In genomic region chr14:67674480-67675218, GRCh38 we compare ENCODE assay signal across 8 cellular contexts. TPM values are rescaled to one million over a fixed set of nuclear protein-coding genes. Genes with fewer than 3 reads are reported as not detected.
DNase-seq lines count a peak whose midpoint lies in the region; ATAC-seq and TF ChIP-seq lines count a peak whose summit lies in the region.

Gene VTI1B (minus strand): TSS chr14:67674632. CDS start chr14:67674489, 143 bp downstream.

- TF ChIP-seq CTCF in kidney epithelial cell (IDR thresholded peaks at IDR 0.05; ENCODE audit: insufficient read depth, low read length, poor library complexity, severe bottlenecking) = peak; percentile 34

- H3K27me3 ChIP-seq in kidney epithelial cell (ENCODE audit: control insufficient read depth, insufficient read depth, low read length) = no peaks in the 10 kb centered on the region

- DNase-seq in AML-193 (lab: John Stamatoyannopoulos, UW) (peak; percentile 42 to 65), NCI-H446 (lab: John Stamatoyannopoulos, UW) (peak; percentile 62 to 77), cerebellar cortex (ENCODE audit: low spot score) (peak; percentile 77), kidney epithelial cell (ENCODE audit: low read depth) (no peak)
- peak; percentile 71 for DNase-seq in activated CD4-positive, alpha-beta T cell treated with anti-CD3 and anti-CD28 coated beads for 1 hour
- peak; percentile 83 for DNase-seq in stimulated activated CD4-positive, alpha-beta T cell treated with anti-CD3 and anti-CD28 coated beads, Interleukin-15, amount 100 ng/mL, for 24 hours

- peak within 1 kb of the TSS; percentile 85 for H3K4me3 ChIP-seq in kidney epithelial cell (ENCODE audit: low read depth, low read length)

- ATAC-seq in GM19043 (IDR thresholded peaks at IDR 0.05; ENCODE audit: low read depth, unreplicated experiment) (peak; percentile 88), HG03342 (IDR thresholded peaks at IDR 0.05; ENCODE audit: unreplicated experiment) (peak; percentile 87)

- H3K36me3 ChIP-seq in kidney epithelial cell (ENCODE audit: control insufficient read depth, insufficient read depth, low read length) = no peaks in the 10 kb centered on the region

RNA-seq across cellular contexts. Expression of gene VTI1B, which starts in this region (rescaled TPM):
- 59.1 and 64.3 TPM in 2 replicates for total RNA-seq in kidney epithelial cell
